ENCODE assay signal across 19 cellular contexts in genomic region chr11:112553340-112553739, GRCh38.
"Had no signal": no experiment of that assay in that cellular context is flagged by ENCODE, and none has a peak within 500 bp of the region (broad histone marks: within the 10 kb centered on the region; RNA-seq: fewer than 3 reads in every experiment).

No MANE protein-coding gene starts in this region.

- DNase-seq: dermis blood vessel endothelial cell; dorsolateral prefrontal cortex; effector CD4-positive, alpha-beta T cell; effector memory CD4-positive, alpha-beta T cell; foreskin keratinocyte; heart left ventricle; hippocampal formation; left cardiac atrium; left lung; left ventricle myocardium superior; lower lobe of right lung; mesenchymal stem cell; mucosa of descending colon; naive B cell; naive thymus-derived CD8-positive, alpha-beta T cell had no signal

- FAIRE-seq: endothelial cell of umbilical vein, frontal cortex, islet of Langerhans, keratinocyte had no signal
